1 cellular context compared by ENCODE assay signal in genomic region chr14:51058382-51058781, GRCh38.
TF ChIP-seq lines count a peak whose summit lies in the region.

No MANE protein-coding gene starts in this region.

TF ChIP-seq in SK-N-SH treated with all-trans-retinoic acid at 6 μM for 48 hours, 23 proteins besides CTCF, POLR2A, EP300 and RAD21 (continued from another document):
- TF ChIP-seq POU6F1 (CRISPR knock-in tag; IDR thresholded peaks at IDR 0.05; ENCODE audit: borderline replicate concordance, low read depth) (no peak), SNAI2 (CRISPR knock-in tag; IDR thresholded peaks at IDR 0.05) (no peak)
